8 cellular contexts compared by ENCODE assay signal in the genomic region with DNA sequence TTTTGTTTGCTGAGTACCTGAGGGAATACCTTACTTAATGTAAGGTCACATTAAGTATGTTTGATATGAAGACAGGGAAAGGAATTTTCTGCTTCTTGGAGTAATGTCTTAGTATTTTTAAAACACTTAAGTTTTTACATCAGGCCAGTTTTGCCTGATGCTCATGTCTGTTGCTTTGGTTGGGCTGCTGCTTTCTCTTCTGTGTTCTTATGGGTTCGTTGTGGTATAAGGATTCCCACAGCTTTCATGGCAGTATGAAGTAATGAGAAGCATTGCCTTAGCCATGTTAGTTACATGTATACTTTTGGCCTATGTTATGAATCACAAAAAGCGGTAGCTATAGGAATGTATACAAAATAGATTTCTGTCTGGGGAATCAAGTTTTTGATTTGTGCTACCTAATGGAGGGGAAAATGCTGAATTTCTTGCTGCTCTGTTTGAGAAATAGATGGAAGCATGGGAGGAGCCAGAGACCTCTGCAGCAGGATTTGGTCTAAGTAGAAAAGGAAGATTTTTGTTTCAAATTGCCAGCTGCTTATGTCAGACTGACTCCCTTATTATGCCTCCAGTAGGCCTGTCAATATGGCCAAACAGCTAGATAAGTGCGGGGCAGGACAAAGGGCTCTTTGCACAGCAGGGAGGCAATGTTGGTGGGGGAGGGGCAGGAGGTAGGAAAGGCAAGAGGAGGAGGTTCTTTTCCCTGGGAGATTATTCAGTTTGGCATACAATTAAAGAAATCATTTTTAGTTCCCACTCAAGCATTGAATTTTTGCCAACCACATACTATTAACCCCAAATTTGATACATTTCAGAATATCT. TPM values are rescaled to one million over a fixed set of nuclear protein-coding genes. Genes with fewer than 3 reads are reported as not detected.
DNase-seq lines count a peak whose midpoint lies in the region; ATAC-seq and TF ChIP-seq lines count a peak whose summit lies in the region.

No MANE protein-coding gene starts in this region.

- peaks cover 32% of the 10 kb centered on the region for H3K36me3 Mint-ChIP-seq in GM23338 (ENCODE audit: low read depth)

- H3K9ac ChIP-seq in duodenal mucosa (ENCODE audit: low read depth in 1 of 2, low read length in 2 of 2): peak overlapping the region; percentile 21 to 22

- H3K9me2 ChIP-seq in GM23338 (ENCODE audit: insufficient read depth): no peaks in the 10 kb centered on the region

- H3K36me3 ChIP-seq in GM23338 (ENCODE audit: insufficient read depth) (no peaks in the 10 kb centered on the region), duodenal mucosa (ENCODE audit: control insufficient read depth in 1 of 2, insufficient read depth in 2 of 2, low read length in 2 of 2) (no peaks in the 10 kb centered on the region)

- peak overlapping the region; percentile 90 for H3K4me2 ChIP-seq in GM23338

- peaks cover 14% of the 10 kb centered on the region for H3K27me3 Mint-ChIP-seq in GM23338 (ENCODE audit: insufficient read depth, low read depth, poor library complexity)

- peak overlapping the region; percentile 82 for H3K27ac ChIP-seq in GM23338 (ENCODE audit: low read depth)
- peak overlapping the region; percentile 26 for H3K27ac ChIP-seq in duodenal mucosa (ENCODE audit: low read depth, low read length)

- TF ChIP-seq CTCF in GM23338 (conservative IDR thresholded peaks at IDR 0.05; ENCODE audit: low read depth in 2 of 2): no peak

- ATAC-seq in GM23338 (peak; percentile 58), HG03378 (IDR thresholded peaks at IDR 0.05; ENCODE audit: unreplicated experiment) (no peak), GM18517 (IDR thresholded peaks at IDR 0.05; ENCODE audit: unreplicated experiment) (no peak), GM19467 (IDR thresholded peaks at IDR 0.05; ENCODE audit: unreplicated experiment) (no peak)

- H3K4me1 Mint-ChIP-seq in GM23338: peaks cover 56% of the 10 kb centered on the region

- peaks cover 100% of the 10 kb centered on the region for H3K79me2 ChIP-seq in GM23338 (replicated peaks; ENCODE audit: insufficient read depth)

- H4K20me1 ChIP-seq in GM23338 (replicated peaks; ENCODE audit: insufficient read depth): peaks cover 63% of the 10 kb centered on the region

- H3K4me3 Mint-ChIP-seq in GM23338: peak overlapping the region; percentile 67

- peak overlapping the region; percentile 80 for H3K27ac Mint-ChIP-seq in GM23338

- H3F3A ChIP-seq in GM23338 (replicated peaks; ENCODE audit: low read depth): no peaks in the 10 kb centered on the region

- H3K4me3 ChIP-seq in GM23338 (peak overlapping the region; percentile 88), duodenal mucosa (ENCODE audit: low read depth in 1 of 2, low read length in 2 of 2) (peak overlapping the region; percentile 47 to 52)

- no peak overlapping the region for H2AFZ ChIP-seq in GM23338

- H3K4me1 ChIP-seq in GM23338 (ENCODE audit: insufficient read depth) (peaks cover 60% of the 10 kb centered on the region), duodenal mucosa (ENCODE audit: control insufficient read depth in 1 of 2, insufficient read depth in 2 of 2, low read length in 2 of 2) (peaks cover 62 to 64% of the 10 kb centered on the region in 2 donors)

- DNase-seq in GM23338 (ENCODE audit: low spot score) (peak; percentile 90), NCI-H345 treated with DMSO at 0.1 percent for 48 hours (lab: John Stamatoyannopoulos, UW; ENCODE audit: unreplicated experiment) (peak; percentile 2), mucosa of gallbladder (ENCODE audit: low spot score) (peak; percentile 54)
- DNase-seq in central memory CD4-positive, alpha-beta T cell: no peak

- H3K9me3 Mint-ChIP-seq in GM23338: no peaks in the 10 kb centered on the region; the same call in 2 of the 3 replicates

- no peaks in the 10 kb centered on the region for H3K9me3 ChIP-seq in duodenal mucosa (ENCODE audit: control insufficient read depth in 1 of 2, low read length in 2 of 2)

- no peaks in the 10 kb centered on the region for H3K27me3 ChIP-seq in GM23338 (ENCODE audit: insufficient read depth)
- H3K27me3 ChIP-seq in duodenal mucosa (ENCODE audit: control insufficient read depth in 1 of 2, insufficient read depth in 2 of 2, low read length in 2 of 2): no peaks in the 10 kb centered on the region

TF ChIP-seq in GM23338, 12 proteins besides CTCF, POLR2A, EP300 and RAD21:
- TF ChIP-seq POLR2AphosphoS5 (IDR thresholded peaks at IDR 0.05; ENCODE audit: low read depth) (peak; percentile 26; the same call in 1 of the 2 replicates), EZH2 (IDR thresholded peaks at IDR 0.05; ENCODE audit: low read depth, unreplicated experiment) (no peak)

RNA-seq across cellular contexts. Expression of gene SETD5, which starts 5.2 kb away (rescaled TPM):
- total RNA-seq in GM23338 (2014; rRNA removed; shearing (Covaris generic)): 140 and 172 TPM in 2 replicates
- polyA plus RNA-seq in GM23338 (2016; fragmentation: Nextera tagmentation; extraction: Ambion mirVana): 132 and 143 TPM in 2 replicates
- total RNA-seq in mucosa of gallbladder: 94.3 TPM

RNA-seq across cellular contexts. Expression of gene THUMPD3, which starts 39.8 kb away (rescaled TPM):
- total RNA-seq in GM23338 (2014; rRNA removed; shearing (Covaris generic)): 30.1 and 37.3 TPM in 2 replicates
- polyA plus RNA-seq in GM23338 (2016; fragmentation: Nextera tagmentation; extraction: Ambion mirVana): 45.2 and 54.1 TPM in 2 replicates
- total RNA-seq in mucosa of gallbladder: 43.4 TPM
